11 cellular contexts compared by ENCODE assay signal in genomic region chr12:93804392-93805179, GRCh38.
DNase-seq lines count a peak whose midpoint lies in the region; ATAC-seq and TF ChIP-seq lines count a peak whose summit lies in the region.
"Had no signal": no experiment of that assay in that cellular context is flagged by ENCODE, and none has a peak within 500 bp of the region (broad histone marks: within the 10 kb centered on the region; RNA-seq: fewer than 3 reads in every experiment).

No MANE protein-coding gene starts in this region.

- H3K9me3 ChIP-seq in esophagus squamous epithelium (no peaks in the 10 kb centered on the region), gastrocnemius medialis (no peaks in the 10 kb centered on the region)
- H3K9me3 ChIP-seq: lower lobe of right lung had no signal

- intact Hi-C loops in esophagus squamous epithelium (cut with DNase I) (no loop called here), gastrocnemius medialis (cut with DNase I; ENCODE audit: low total_unique reads) (no loop called here)

- POLR2A ChIA-PET in RWPE1 (lab: Yijun Ruan, JAX; ENCODE audit: low non-redundant PET) = no interaction called here

- no peaks in the 10 kb centered on the region for H3K36me3 ChIP-seq in esophagus squamous epithelium
- H3K36me3 ChIP-seq in gastrocnemius medialis = no peaks in the 10 kb centered on the region
- H3K36me3 ChIP-seq: lower lobe of right lung had no signal

- DNase-seq in DMS79 treated with DMSO at 0.1 percent for 48 hours (lab: John Stamatoyannopoulos, UW) (peak; percentile 44), DMS79 (lab: John Stamatoyannopoulos, UW) (no peak), RWPE1 (ENCODE audit: low spot score) (peak; percentile 49), esophagus squamous epithelium (lab: John Stamatoyannopoulos, UW) (no peak), gastrocnemius medialis (no peak), NCI-H146 (lab: John Stamatoyannopoulos, UW) (no peak), NCI-H748 treated with DMSO at 0.1 percent for 48 hours (lab: John Stamatoyannopoulos, UW) (no peak)
- DNase-seq in effector CD4-positive, alpha-beta T cell = no peak
- DNase-seq: activated CD4-positive, alpha-beta T cell treated with anti-CD3 and anti-CD28 coated beads for 1 hour; amygdala; lower lobe of right lung had no signal

- TF ChIP-seq CTCF in RWPE1 (conservative IDR thresholded peaks at IDR 0.05; ENCODE audit: low read depth) (no peak), esophagus squamous epithelium (IDR thresholded peaks at IDR 0.05) (no peak), gastrocnemius medialis (IDR thresholded peaks at IDR 0.05 in 4 of 5, conservative IDR thresholded peaks at IDR 0.05 in 1 of 5) (no peak)

- in situ Hi-C loops in gastrocnemius medialis (cut with MboI; ENCODE audit: low sequenced_read_pairs in 4 of 4) = no loop called here

- H3K4me3 ChIP-seq in esophagus squamous epithelium (no peak overlapping the region), gastrocnemius medialis (no peak overlapping the region)
- H3K4me3 ChIP-seq: lower lobe of right lung had no signal

- H3K27ac ChIP-seq in RWPE1 (no peak overlapping the region), esophagus squamous epithelium (peak overlapping the region; percentile 28 to 80 (median 76)), gastrocnemius medialis (peak overlapping the region; percentile 29 to 83 (median 74))

- 42 to 47% methylated on average over 5 of the region's 5 CpGs for WGBS in esophagus squamous epithelium, 2 donors

- H3K27me3 ChIP-seq in esophagus squamous epithelium = no peaks in the 10 kb centered on the region
- no peaks in the 10 kb centered on the region for H3K27me3 ChIP-seq in gastrocnemius medialis

- peak; percentile 14 to 15 for ATAC-seq in gastrocnemius medialis

- no peak for TF ChIP-seq POLR2A in esophagus squamous epithelium (IDR thresholded peaks at IDR 0.05)
- TF ChIP-seq POLR2A in gastrocnemius medialis (IDR thresholded peaks at IDR 0.05) = no peak

- CTCF ChIA-PET in RWPE1 (lab: Yijun Ruan, JAX) = interaction anchor here (0.6 kb wide), 1 partner anchor 264 kb away, joined by 3 read pairs; no protein-coding TSS in a partner anchor

- peaks cover 4 to 45% (median 27%) of the 10 kb centered on the region in 3 donors for H3K4me1 ChIP-seq in esophagus squamous epithelium
- peaks cover 22 to 31% of the 10 kb centered on the region in 2 donors for H3K4me1 ChIP-seq in gastrocnemius medialis

Comparison
In these comparisons a context has a peak if more than half of its experiments do, and no peak if none do; other contexts are left out.
1. DNase-seq: peak in DMS79 treated with DMSO at 0.1 percent for 48 hours (single experiment) and RWPE1 (single experiment); none in DMS79 (single experiment), esophagus squamous epithelium (single experiment), gastrocnemius medialis (0 of 2), NCI-H146 (single experiment), NCI-H748 treated with DMSO at 0.1 percent for 48 hours (single experiment) and effector CD4-positive, alpha-beta T cell (single experiment).